1 cellular context compared by ENCODE assay signal in the genomic region with DNA sequence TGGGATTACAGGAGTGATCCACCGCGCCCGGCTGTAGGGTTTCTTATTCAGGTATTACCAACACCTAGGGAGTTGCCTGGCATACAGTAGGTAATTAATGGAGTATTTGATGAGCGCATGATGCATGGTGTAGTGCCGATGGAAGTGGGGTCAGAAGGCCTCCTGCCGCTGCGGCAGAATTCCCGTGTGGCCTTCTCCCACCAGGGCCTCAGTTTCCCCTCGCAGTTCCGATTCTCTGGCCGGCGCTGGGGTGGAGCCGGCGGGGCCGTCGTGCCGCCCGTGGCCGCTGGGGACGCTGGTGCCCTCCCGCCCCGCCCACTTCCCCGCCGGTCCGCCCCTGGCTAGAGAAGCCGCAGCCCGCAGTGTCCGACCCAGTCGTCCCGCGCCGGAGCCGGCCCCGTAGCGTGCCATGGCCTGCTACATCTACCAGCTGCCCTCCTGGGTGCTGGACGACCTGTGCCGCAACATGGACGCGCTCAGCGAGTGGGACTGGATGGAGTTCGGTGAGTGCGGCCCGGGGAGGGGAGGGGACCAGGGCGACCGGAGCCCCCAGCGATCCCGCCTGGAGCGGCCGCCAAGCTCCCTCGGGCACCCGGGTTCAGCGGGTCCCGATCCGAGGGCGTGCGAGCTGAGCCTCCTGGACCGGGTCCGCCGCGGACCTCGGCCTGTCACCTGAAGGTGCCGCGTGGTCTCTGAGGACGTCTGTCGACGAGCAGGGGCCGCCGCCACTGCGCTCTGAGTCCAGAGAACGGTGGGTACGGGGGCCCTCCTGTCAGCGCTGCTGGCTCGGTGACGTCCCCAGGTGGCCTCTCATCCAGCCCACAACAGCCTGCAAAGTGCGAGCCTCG.
A peak's percentile ranks its signal among the peaks of the same experiment; 100 is the strongest.
TF ChIP-seq lines count a peak whose summit lies in the region.

IRAK2 (plus strand) TSS at position 374 of the 848 bp plus-strand sequence; CDS start at position 410, 36 bp downstream.

TF ChIP-seq in WTC11, 78 proteins besides CTCF, POLR2A, EP300 and RAD21 (continued from another document and continues in another):
- TF ChIP-seq MLX (CRISPR knock-in tag; IDR thresholded peaks at IDR 0.05) (no peak), KAT7 (CRISPR knock-in tag; IDR thresholded peaks at IDR 0.05; ENCODE audit: borderline replicate concordance) (0 out of 2 replicates have a peak, but pooled peaks have one; percentile 85), GABPB1 (CRISPR knock-in tag; IDR thresholded peaks at IDR 0.05) (no peak), SP1 (CRISPR knock-in tag; conservative IDR thresholded peaks at IDR 0.05) (peak; percentile 49; the same call in 1 of the 2 replicates), ZNF219 (CRISPR knock-in tag; IDR thresholded peaks at IDR 0.05; ENCODE audit: borderline replicate concordance) (no peak), ELF4 (CRISPR knock-in tag; IDR thresholded peaks at IDR 0.05; ENCODE audit: low read depth) (no peak), HMGXB4 (CRISPR knock-in tag; IDR thresholded peaks at IDR 0.05) (peak; percentile 96), TCF7 (CRISPR knock-in tag; IDR thresholded peaks at IDR 0.05; ENCODE audit: low read depth) (no peak), ZNF532 (CRISPR knock-in tag; IDR thresholded peaks at IDR 0.05; ENCODE audit: borderline replicate concordance) (no peak), E2F1 (CRISPR knock-in tag; IDR thresholded peaks at IDR 0.05) (peak; percentile 63; the same call in 1 of the 2 replicates), AR (CRISPR knock-in tag; IDR thresholded peaks at IDR 0.05) (no peak), NR1H2 (CRISPR knock-in tag; IDR thresholded peaks at IDR 0.05) (no peak), ZSCAN18 (CRISPR knock-in tag; IDR thresholded peaks at IDR 0.05) (no peak), ESRRA (CRISPR knock-in tag; IDR thresholded peaks at IDR 0.05; ENCODE audit: borderline replicate concordance) (no peak), FOXP1 (CRISPR knock-in tag; IDR thresholded peaks at IDR 0.05; ENCODE audit: borderline replicate concordance) (no peak), TEAD1 (CRISPR knock-in tag; IDR thresholded peaks at IDR 0.05) (no peak), ZNF138 (CRISPR knock-in tag; conservative IDR thresholded peaks at IDR 0.05) (no peak), PRDM15 (CRISPR knock-in tag; IDR thresholded peaks at IDR 0.05) (no peak), E2F5 (CRISPR knock-in tag; IDR thresholded peaks at IDR 0.05) (no peak)
- TF ChIP-seq, protein P1, sequence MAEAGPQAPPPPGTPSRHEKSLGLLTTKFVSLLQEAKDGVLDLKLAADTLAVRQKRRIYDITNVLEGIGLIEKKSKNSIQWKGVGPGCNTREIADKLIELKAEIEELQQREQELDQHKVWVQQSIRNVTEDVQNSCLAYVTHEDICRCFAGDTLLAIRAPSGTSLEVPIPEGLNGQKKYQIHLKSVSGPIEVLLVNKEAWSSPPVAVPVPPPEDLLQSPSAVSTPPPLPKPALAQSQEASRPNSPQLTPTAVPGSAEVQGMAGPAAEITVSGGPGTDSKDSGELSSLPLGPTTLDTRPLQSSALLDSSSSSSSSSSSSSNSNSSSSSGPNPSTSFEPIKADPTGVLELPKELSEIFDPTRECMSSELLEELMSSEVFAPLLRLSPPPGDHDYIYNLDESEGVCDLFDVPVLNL (CRISPR knock-in tag; IDR thresholded peaks at IDR 0.05; ENCODE audit: borderline replicate concordance, low read depth) = no peak
- TF ChIP-seq, protein P2, sequence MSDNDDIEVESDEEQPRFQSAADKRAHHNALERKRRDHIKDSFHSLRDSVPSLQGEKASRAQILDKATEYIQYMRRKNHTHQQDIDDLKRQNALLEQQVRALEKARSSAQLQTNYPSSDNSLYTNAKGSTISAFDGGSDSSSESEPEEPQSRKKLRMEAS (CRISPR knock-in tag; IDR thresholded peaks at IDR 0.05) = peak; percentile 77
- TF ChIP-seq, protein P3, sequence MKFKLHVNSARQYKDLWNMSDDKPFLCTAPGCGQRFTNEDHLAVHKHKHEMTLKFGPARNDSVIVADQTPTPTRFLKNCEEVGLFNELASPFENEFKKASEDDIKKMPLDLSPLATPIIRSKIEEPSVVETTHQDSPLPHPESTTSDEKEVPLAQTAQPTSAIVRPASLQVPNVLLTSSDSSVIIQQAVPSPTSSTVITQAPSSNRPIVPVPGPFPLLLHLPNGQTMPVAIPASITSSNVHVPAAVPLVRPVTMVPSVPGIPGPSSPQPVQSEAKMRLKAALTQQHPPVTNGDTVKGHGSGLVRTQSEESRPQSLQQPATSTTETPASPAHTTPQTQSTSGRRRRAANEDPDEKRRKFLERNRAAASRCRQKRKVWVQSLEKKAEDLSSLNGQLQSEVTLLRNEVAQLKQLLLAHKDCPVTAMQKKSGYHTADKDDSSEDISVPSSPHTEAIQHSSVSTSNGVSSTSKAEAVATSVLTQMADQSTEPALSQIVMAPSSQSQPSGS (CRISPR knock-in tag; IDR thresholded peaks at IDR 0.05; ENCODE audit: borderline replicate concordance, low read depth) = no peak
- TF ChIP-seq, protein P4, sequence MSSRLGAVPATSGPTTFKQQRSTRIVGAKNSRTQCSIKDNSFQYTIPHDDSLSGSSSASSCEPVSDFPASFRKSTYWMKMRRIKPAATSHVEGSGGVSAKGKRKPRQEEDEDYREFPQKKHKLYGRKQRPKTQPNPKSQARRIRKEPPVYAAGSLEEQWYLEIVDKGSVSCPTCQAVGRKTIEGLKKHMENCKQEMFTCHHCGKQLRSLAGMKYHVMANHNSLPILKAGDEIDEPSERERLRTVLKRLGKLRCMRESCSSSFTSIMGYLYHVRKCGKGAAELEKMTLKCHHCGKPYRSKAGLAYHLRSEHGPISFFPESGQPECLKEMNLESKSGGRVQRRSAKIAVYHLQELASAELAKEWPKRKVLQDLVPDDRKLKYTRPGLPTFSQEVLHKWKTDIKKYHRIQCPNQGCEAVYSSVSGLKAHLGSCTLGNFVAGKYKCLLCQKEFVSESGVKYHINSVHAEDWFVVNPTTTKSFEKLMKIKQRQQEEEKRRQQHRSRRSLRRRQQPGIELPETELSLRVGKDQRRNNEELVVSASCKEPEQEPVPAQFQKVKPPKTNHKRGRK (CRISPR knock-in tag; IDR thresholded peaks at IDR 0.05; ENCODE audit: borderline replicate concordance) = no peak
